Comparison of ENCODE assay signal across 16 cellular contexts in the genomic region with DNA sequence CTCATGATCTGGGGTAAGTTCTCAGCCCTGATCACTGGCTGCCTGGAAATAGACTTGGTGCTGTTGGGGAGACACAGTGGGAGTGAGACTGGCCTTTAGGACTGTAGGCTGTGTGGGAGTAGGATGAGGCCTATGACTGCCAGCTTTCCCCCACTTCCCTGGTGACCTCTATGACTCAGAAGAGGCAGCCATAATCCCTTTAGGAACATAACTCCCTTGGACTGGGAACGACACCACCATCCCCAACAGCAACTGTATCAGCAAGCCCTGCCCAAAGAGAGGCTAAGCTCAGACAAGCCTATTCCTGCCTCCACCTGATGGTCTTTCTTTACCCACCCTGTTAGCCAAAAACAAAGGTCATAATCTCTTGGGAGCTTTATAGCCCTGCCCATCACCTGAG.
"Had no signal": no experiment of that assay in that cellular context is flagged by ENCODE, and none has a peak within 500 bp of the region (broad histone marks: within the 10 kb centered on the region; RNA-seq: fewer than 3 reads in every experiment).

No MANE protein-coding gene starts in this region.

- H2AFZ ChIP-seq: parathyroid adenoma had no signal

- DNase-seq: activated CD4-positive, alpha-beta T cell treated with anti-CD3 and anti-CD28 coated beads, Interleukin-2, amount 10 ng/mL, durations not matched to agents 7 days and 5 days; activated CD8-positive, alpha-beta T cell treated with anti-CD3 and anti-CD28 coated beads, Interleukin-2, amount 10 ng/mL, durations not matched to agents 7 days and 5 days; activated naive CD4-positive, alpha-beta T cell treated with Interleukin-2 at 50 U/mL for 16 hours; activated naive CD8-positive, alpha-beta T cell treated with anti-CD3 and anti-CD28 coated beads, Interleukin-2, amount 10 ng/mL, durations not matched to agents 7 days and 5 days; activated T-cell treated with anti-CD3 and anti-CD28 coated beads, Interleukin-2, amount 50 U/mL, for 24 hours; body of pancreas; colonic mucosa; immature natural killer cell; mesendoderm; natural killer cell; stimulated activated CD4-positive, alpha-beta T cell treated with anti-CD3 and anti-CD28 coated beads, Interleukin-12 subunit alpha, Interleukin-12 subunit beta, amount 100 ng/mL, for 4 hours; stimulated activated CD4-positive, alpha-beta T cell treated with anti-CD3 and anti-CD28 coated beads, Interleukin-1b, Interleukin-23, amount 100 ng/mL, for 48 hours; stimulated activated naive CD4-positive, alpha-beta T cell treated with Interleukin-2 at 50 U/mL for 16 hours; thyroid gland had no signal

- ATAC-seq: activated CD4-positive, CD25-positive, alpha-beta regulatory T cell treated with anti-CD3 and anti-CD28 coated beads, Interleukin-2, amount 50 U/mL, for 24 hours; activated CD8-positive, alpha-beta T cell treated with anti-CD3 and anti-CD28 coated beads, Interleukin-2, amount 10 ng/mL, durations not matched to agents 7 days and 5 days; body of pancreas; natural killer cell had no signal

- H3K4me3 ChIP-seq: body of pancreas, colonic mucosa, thyroid gland had no signal

- H3K27ac ChIP-seq: body of pancreas, colonic mucosa, parathyroid adenoma, thyroid gland had no signal

- H3K27me3 ChIP-seq: body of pancreas, colonic mucosa, thyroid gland had no signal

- H3K36me3 ChIP-seq: colonic mucosa, thyroid gland had no signal

- H3K4me1 ChIP-seq: body of pancreas, colonic mucosa, parathyroid adenoma, thyroid gland had no signal

- H3K9ac ChIP-seq: parathyroid adenoma had no signal

- H3K9me3 ChIP-seq: body of pancreas, colonic mucosa, thyroid gland had no signal
